16 cellular contexts compared by ENCODE assay signal in the genomic region with DNA sequence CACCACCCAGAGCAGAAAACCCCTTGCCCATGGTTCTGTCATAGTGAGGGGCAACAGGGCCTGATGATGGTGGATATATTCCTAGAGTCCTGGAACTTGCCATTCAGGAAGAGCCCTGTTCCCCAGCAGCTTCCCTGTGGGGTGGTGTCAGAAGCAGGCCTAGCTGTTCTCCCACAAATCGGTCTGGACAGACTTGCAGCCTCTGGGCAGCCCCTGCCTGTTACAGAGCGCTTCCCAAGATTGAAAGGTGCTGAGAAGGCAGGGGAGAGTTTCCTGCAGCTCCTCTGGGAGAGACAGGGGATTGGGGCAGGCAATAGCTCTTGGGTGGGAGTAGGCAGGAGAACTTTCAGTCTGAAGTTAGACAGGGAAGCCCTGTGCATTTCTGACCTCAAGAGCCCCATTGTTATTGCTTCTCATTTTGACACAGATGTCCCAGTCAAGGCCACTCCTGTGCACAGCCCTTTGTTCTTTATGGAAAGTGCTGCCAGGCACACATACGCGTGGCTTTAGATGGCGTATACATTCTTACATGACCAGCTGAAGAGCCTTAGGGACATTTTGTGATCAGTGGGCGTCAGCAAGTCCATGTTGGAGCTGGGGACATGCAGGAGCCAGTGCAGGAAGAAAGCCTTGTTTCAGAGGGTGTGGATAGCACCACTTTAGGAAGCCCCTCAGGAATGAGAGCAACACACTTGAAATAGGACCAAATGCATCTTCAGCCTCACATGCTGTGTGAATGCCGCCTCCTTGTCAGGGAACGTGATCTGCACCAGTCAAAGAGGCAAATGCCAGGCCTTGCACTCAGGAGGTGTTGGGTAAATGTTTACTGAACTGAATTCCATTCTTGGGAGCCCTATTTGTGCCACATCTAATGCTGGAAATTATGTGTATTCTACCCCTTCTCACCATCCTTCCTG.
A peak's percentile ranks its signal among the peaks of the same experiment; 100 is the strongest.
DNase-seq lines count a peak whose midpoint lies in the region; TF ChIP-seq lines count a peak whose summit lies in the region.
"Had no signal": no experiment of that assay in that cellular context is flagged by ENCODE, and none has a peak within 500 bp of the region (broad histone marks: within the 10 kb centered on the region; RNA-seq: fewer than 3 reads in every experiment).

No MANE protein-coding gene starts in this region.

- no peak for DNase-seq in CD8-positive, alpha-beta memory T cell
- DNase-seq in retina: peak; percentile 47
- DNase-seq in smooth muscle cell (lab: John Stamatoyannopoulos, UW; ENCODE audit: unreplicated experiment): no peak
- DNase-seq in activated T-cell treated with anti-CD3 and anti-CD28 coated beads, Interleukin-2, amount 50 U/mL, for 48 hours: no peak
- no peak for DNase-seq in GDM1 (lab: John Stamatoyannopoulos, UW)
- no peak for DNase-seq in tibial nerve (ENCODE audit: low spot score in 2 of 2)
- DNase-seq: activated CD4-positive, CD25-positive, alpha-beta regulatory T cell treated with anti-CD3 and anti-CD28 coated beads, Interleukin-2, amount 50 U/mL, for 72 hours; activated CD8-positive, alpha-beta memory T cell treated with anti-CD3 and anti-CD28 coated beads, Interleukin-2, amount 10 ng/mL, durations not matched to agents 7 days and 5 days; Calu3; NCI-H1105 treated with DMSO at 0.1 percent for 48 hours; NCI-H345; SJCRH30; stimulated activated naive CD4-positive, alpha-beta T cell had no signal

- no peak overlapping the region for H3K4me2 ChIP-seq in smooth muscle cell

- H4K20me1 ChIP-seq in smooth muscle cell (ENCODE audit: low read depth): no peaks in the 10 kb centered on the region

- POLR2A ChIA-PET in CD8-positive, alpha-beta memory T cell (lab: Charles Lee): no interaction called here

- H3K9ac ChIP-seq in smooth muscle cell (ENCODE audit: low read depth): no peak overlapping the region

- peaks cover 0 to 2% of the 10 kb centered on the region in 2 donors for H3K27me3 Mint-ChIP-seq in CD8-positive, alpha-beta memory T cell
- H3K27me3 Mint-ChIP-seq in brain: no peaks in the 10 kb centered on the region

- no peak overlapping the region for H3K4me3 ChIP-seq in CD8-positive, alpha-beta memory T cell (ENCODE audit: low read length)
- H3K4me3 ChIP-seq in smooth muscle cell (no peak overlapping the region), tibial nerve (no peak overlapping the region)
- H3K4me3 ChIP-seq: SJCRH30 had no signal

- CTCF ChIA-PET in CD8-positive, alpha-beta memory T cell (lab: Charles Lee): interaction anchor here (1.1 to 1.4 kb wide), 4 partner anchors 8 to 56 kb away, joined by 3 read pairs; no protein-coding TSS in a partner anchor

- no peaks in the 10 kb centered on the region for H3K9me3 Mint-ChIP-seq in CD8-positive, alpha-beta memory T cell
- peaks cover 0 to 3% (median 0%) of the 10 kb centered on the region in 5 experiments for H3K9me3 Mint-ChIP-seq in brain
- H3K9me3 Mint-ChIP-seq: T-helper 2 cell treated with Interferon-gamma antibody and Interleukin-4, amounts not matched to agents 5 μg/mL and 100 μg/mL, for 36 hours had no signal

- H3K27ac Mint-ChIP-seq in CD8-positive, alpha-beta memory T cell: peak overlapping the region in 5 of 8 donors; percentile 17 to 84 (median 19)
- H3K27ac Mint-ChIP-seq in brain: peak overlapping the region in 3 of 5 experiments; percentile 44 to 96 (median 77)
- H3K27ac Mint-ChIP-seq: activated CD8-positive, alpha-beta memory T cell treated with anti-CD3 and anti-CD28 coated beads, Interleukin-2, amount 10 ng/mL, durations not matched to agents 7 days and 5 days; T-helper 2 cell treated with Interferon-gamma antibody and Interleukin-4, amounts not matched to agents 5 μg/mL and 100 μg/mL, for 36 hours had no signal

- H3F3A ChIP-seq in smooth muscle cell (ENCODE audit: low read depth): no peaks in the 10 kb centered on the region

- H3K9me3 ChIP-seq in CD8-positive, alpha-beta memory T cell (ENCODE audit: low read length): no peaks in the 10 kb centered on the region
- H3K9me3 ChIP-seq in smooth muscle cell (replicated peaks; ENCODE audit: low read depth) (no peaks in the 10 kb centered on the region), tibial nerve (no peaks in the 10 kb centered on the region)
- H3K9me3 ChIP-seq: SJCRH30 had no signal

- no peak overlapping the region for H2AFZ ChIP-seq in smooth muscle cell (ENCODE audit: low read depth)

- H3K4me1 Mint-ChIP-seq in CD8-positive, alpha-beta memory T cell: peaks cover 39 to 57% (median 56%) of the 10 kb centered on the region in 3 donors
- H3K4me1 Mint-ChIP-seq in brain: peaks cover 95% of the 10 kb centered on the region

- H3K79me2 ChIP-seq in smooth muscle cell (ENCODE audit: low read depth): no peaks in the 10 kb centered on the region

- 95% methylated on average over 8 of the region's 8 CpGs for WGBS in smooth muscle cell (ENCODE audit: low lambda C conversion rate)
- 81 to 83% methylated on average over 8 of the region's 8 CpGs for WGBS in tibial nerve, 2 donors

- no peak overlapping the region for H3K27ac ChIP-seq in CD8-positive, alpha-beta memory T cell (ENCODE audit: low read depth, low read length)
- H3K27ac ChIP-seq in layer of hippocampus (ENCODE audit: low read depth, low read length) (peak overlapping the region; percentile 98), smooth muscle cell (ENCODE audit: low read depth) (no peak overlapping the region), tibial nerve (peak overlapping the region in 2 of 4 donors; percentile 63 to 64)
- H3K27ac ChIP-seq: SJCRH30 had no signal

- no peaks in the 10 kb centered on the region for H3K36me3 ChIP-seq in CD8-positive, alpha-beta memory T cell (ENCODE audit: insufficient read depth, low read length)
- H3K36me3 ChIP-seq in smooth muscle cell (ENCODE audit: low read depth) (no peaks in the 10 kb centered on the region), tibial nerve (no peaks in the 10 kb centered on the region)
- H3K36me3 ChIP-seq: SJCRH30 had no signal

- TF ChIP-seq EP300 in tibial nerve (IDR thresholded peaks at IDR 0.05): peak in 1 of 2 donors; percentile 56

- H3K27me3 ChIP-seq in CD8-positive, alpha-beta memory T cell (ENCODE audit: insufficient read depth, low read length, poor library complexity, severe bottlenecking): no peaks in the 10 kb centered on the region
- H3K27me3 ChIP-seq in layer of hippocampus (ENCODE audit: control insufficient read depth, insufficient read depth, low read length) (no peaks in the 10 kb centered on the region), smooth muscle cell (ENCODE audit: low read depth) (no peaks in the 10 kb centered on the region), tibial nerve (no peaks in the 10 kb centered on the region)
- H3K27me3 ChIP-seq: SJCRH30 had no signal

- no peak overlapping the region for H3K4me3 Mint-ChIP-seq in CD8-positive, alpha-beta memory T cell
- H3K4me3 Mint-ChIP-seq in brain: no peak overlapping the region
- H3K4me3 Mint-ChIP-seq: activated CD8-positive, alpha-beta memory T cell treated with anti-CD3 and anti-CD28 coated beads, Interleukin-2, amount 10 ng/mL, durations not matched to agents 7 days and 5 days; T-helper 2 cell treated with Interferon-gamma antibody and Interleukin-4, amounts not matched to agents 5 μg/mL and 100 μg/mL, for 36 hours had no signal

- no peak for TF ChIP-seq POLR2A in tibial nerve (IDR thresholded peaks at IDR 0.05)

- peaks cover 0 to 4% (median 3%) of the 10 kb centered on the region in 3 donors for H3K36me3 Mint-ChIP-seq in CD8-positive, alpha-beta memory T cell
- peaks cover 25% of the 10 kb centered on the region for H3K36me3 Mint-ChIP-seq in brain
- H3K36me3 Mint-ChIP-seq: activated CD8-positive, alpha-beta memory T cell treated with anti-CD3 and anti-CD28 coated beads, Interleukin-2, amount 10 ng/mL, durations not matched to agents 7 days and 5 days had no signal

- peaks cover 34% of the 10 kb centered on the region for H3K4me1 ChIP-seq in CD8-positive, alpha-beta memory T cell (ENCODE audit: insufficient read depth, low read length)
- no peaks in the 10 kb centered on the region for H3K4me1 ChIP-seq in smooth muscle cell (ENCODE audit: low read depth)
- peaks cover 0 to 15% (median 0%) of the 10 kb centered on the region in 4 donors for H3K4me1 ChIP-seq in tibial nerve
- H3K4me1 ChIP-seq: SJCRH30 had no signal

- TF ChIP-seq CTCF in brain (conservative IDR thresholded peaks at IDR 0.05) (no peak), smooth muscle cell (IDR thresholded peaks at IDR 0.05; ENCODE audit: borderline replicate concordance, insufficient read depth, poor library complexity, severe bottlenecking) (no peak), tibial nerve (IDR thresholded peaks at IDR 0.05) (no peak)
